In the genomic region with DNA sequence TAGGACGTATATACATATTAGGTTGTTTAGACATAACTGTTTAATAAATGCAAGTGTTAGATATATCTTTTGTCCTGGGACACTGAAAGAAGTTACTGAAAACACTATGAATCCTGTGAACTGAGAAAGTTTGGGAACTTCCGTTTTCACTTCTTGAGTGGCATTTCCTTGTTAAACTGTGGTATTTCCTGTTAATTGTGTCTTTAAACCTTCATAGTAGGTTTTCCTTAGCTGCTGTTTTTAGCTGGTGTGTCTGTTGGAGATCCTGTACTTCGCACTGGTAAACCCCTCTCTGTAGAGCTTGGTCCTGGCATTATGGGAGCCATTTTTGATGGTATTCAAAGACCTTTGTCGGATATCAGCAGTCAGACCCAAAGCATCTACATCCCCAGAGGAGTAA, we compare ENCODE assay signal across 10 cellular contexts. TPM values are rescaled to one million over a fixed set of nuclear protein-coding genes. Genes with fewer than 3 reads are reported as not detected.
A peak's percentile ranks its signal among the peaks of the same experiment; 100 is the strongest.
DNase-seq lines count a peak whose midpoint lies in the region; ATAC-seq and TF ChIP-seq lines count a peak whose summit lies in the region.
"Had no signal": no experiment of that assay in that cellular context is flagged by ENCODE, and none has a peak within 500 bp of the region (broad histone marks: within the 10 kb centered on the region; RNA-seq: fewer than 3 reads in every experiment).

No MANE protein-coding gene starts in this region.

- peaks cover 15 to 38% of the 10 kb centered on the region in 2 donors for H3K36me3 Mint-ChIP-seq in CD4-positive, alpha-beta memory T cell
- H3K36me3 Mint-ChIP-seq in chondrocyte (ENCODE audit: low read depth) (peaks cover 9% of the 10 kb centered on the region), nephron progenitor cell (ENCODE audit: low read depth) (peaks cover 20% of the 10 kb centered on the region), T-cell (peaks cover 32% of the 10 kb centered on the region)
- peaks cover 7% of the 10 kb centered on the region for H3K36me3 Mint-ChIP-seq in activated CD4-positive, alpha-beta memory T cell treated with anti-CD3 and anti-CD28 coated beads for 36 hours

- peak overlapping the region in 5 of 7 donors; percentile 6 to 32 (median 17) for H3K27ac Mint-ChIP-seq in CD4-positive, alpha-beta memory T cell
- peak overlapping the region; percentile 97 for H3K27ac Mint-ChIP-seq in chondrocyte (ENCODE audit: unreplicated experiment)
- H3K27ac Mint-ChIP-seq in nephron progenitor cell: peak overlapping the region; percentile 18
- H3K27ac Mint-ChIP-seq in activated CD4-positive, alpha-beta memory T cell treated with anti-CD3 and anti-CD28 coated beads for 36 hours: no peak overlapping the region
- H3K27ac Mint-ChIP-seq in T-cell: peak overlapping the region in 1 of 2 donors; percentile 17
- H3K27ac Mint-ChIP-seq: activated CD4-positive, alpha-beta T cell treated with anti-CD3 and anti-CD28 coated beads, Interleukin-2, amount 10 ng/mL, durations not matched to agents 7 days and 5 days had no signal

- no peaks in the 10 kb centered on the region for H3K9me3 ChIP-seq in CD4-positive, alpha-beta memory T cell (ENCODE audit: control insufficient read depth in 1 of 2, low read length in 2 of 2)

- H3K27ac ChIP-seq in CD4-positive, alpha-beta memory T cell (ENCODE audit: low read depth, low read length): no peak overlapping the region

- no peaks in the 10 kb centered on the region for H3K27me3 Mint-ChIP-seq in CD4-positive, alpha-beta memory T cell
- H3K27me3 Mint-ChIP-seq in chondrocyte (ENCODE audit: low read depth) (no peaks in the 10 kb centered on the region), nephron progenitor cell (ENCODE audit: low read depth, poor library complexity) (no peaks in the 10 kb centered on the region), T-cell (no peaks in the 10 kb centered on the region)
- no peaks in the 10 kb centered on the region for H3K27me3 Mint-ChIP-seq in activated CD4-positive, alpha-beta memory T cell treated with anti-CD3 and anti-CD28 coated beads for 36 hours
- H3K27me3 Mint-ChIP-seq: activated CD4-positive, alpha-beta T cell treated with anti-CD3 and anti-CD28 coated beads, Interleukin-2, amount 10 ng/mL, durations not matched to agents 7 days and 5 days had no signal

- POLR2A ChIA-PET in CD4-positive, alpha-beta memory T cell (lab: Charles Lee; ENCODE audit: partially characterized antibody): no interaction called here
- POLR2A ChIA-PET in activated CD4-positive, alpha-beta memory T cell treated with anti-CD3 and anti-CD28 coated beads for 36 hours (lab: Charles Lee): no interaction called here
- POLR2A ChIA-PET in T-cell (lab: Charles Lee): no interaction called here

- no peaks in the 10 kb centered on the region for H3K4me1 ChIP-seq in CD4-positive, alpha-beta memory T cell (ENCODE audit: insufficient read depth, low read length)

- H3K4me1 Mint-ChIP-seq in CD4-positive, alpha-beta memory T cell: peaks cover 0 to 6% (median 2%) of the 10 kb centered on the region in 4 donors
- H3K4me1 Mint-ChIP-seq in chondrocyte (ENCODE audit: low read depth) (peaks cover 31% of the 10 kb centered on the region), nephron progenitor cell (peaks cover 7% of the 10 kb centered on the region), T-cell (peaks cover 0 to 5% (median 3%) of the 10 kb centered on the region in 3 donors)
- peaks cover 3% of the 10 kb centered on the region for H3K4me1 Mint-ChIP-seq in activated CD4-positive, alpha-beta memory T cell treated with anti-CD3 and anti-CD28 coated beads for 36 hours (ENCODE audit: low read depth)

- no peaks in the 10 kb centered on the region for H3K9me3 Mint-ChIP-seq in CD4-positive, alpha-beta memory T cell
- no peaks in the 10 kb centered on the region for H3K9me3 Mint-ChIP-seq in chondrocyte (ENCODE audit: low read depth)
- no peaks in the 10 kb centered on the region for H3K9me3 Mint-ChIP-seq in nephron progenitor cell
- H3K9me3 Mint-ChIP-seq in activated CD4-positive, alpha-beta memory T cell treated with anti-CD3 and anti-CD28 coated beads for 36 hours: no peaks in the 10 kb centered on the region
- no peaks in the 10 kb centered on the region for H3K9me3 Mint-ChIP-seq in T-cell
- H3K9me3 Mint-ChIP-seq: activated CD4-positive, alpha-beta T cell treated with anti-CD3 and anti-CD28 coated beads, Interleukin-2, amount 10 ng/mL, durations not matched to agents 7 days and 5 days had no signal

- ATAC-seq in HG03457 (IDR thresholded peaks at IDR 0.05; ENCODE audit: unreplicated experiment) (peak; percentile 11), T-cell (replicated peaks in 1 of 4) (no peak), GM18867 (IDR thresholded peaks at IDR 0.05; ENCODE audit: unreplicated experiment) (no peak), GM21619 (IDR thresholded peaks at IDR 0.05; ENCODE audit: unreplicated experiment) (no peak)

- CTCF ChIA-PET in CD4-positive, alpha-beta memory T cell (lab: Charles Lee; ENCODE audit: partially characterized antibody): no interaction called here
- CTCF ChIA-PET in activated CD4-positive, alpha-beta memory T cell treated with anti-CD3 and anti-CD28 coated beads for 36 hours (lab: Charles Lee): interaction anchor here (1.2 kb wide), 1 partner anchor 39 kb away, joined by 6 read pairs; no protein-coding TSS in a partner anchor
- CTCF ChIA-PET in T-cell (lab: Charles Lee): interaction anchor here in 1 of 2 donors (1.0 kb wide), 1 partner anchor 39 kb away, joined by 3 read pairs; no protein-coding TSS in a partner anchor

- H3K36me3 ChIP-seq in CD4-positive, alpha-beta memory T cell (ENCODE audit: insufficient read depth, low read length): peaks cover 8% of the 10 kb centered on the region

- no peak for DNase-seq in CD4-positive, alpha-beta memory T cell
- DNase-seq in chondrocyte (ENCODE audit: low spot score) (no peak), nephron progenitor cell (no peak), T-cell (no peak)
- no peak for DNase-seq in activated CD4-positive, alpha-beta memory T cell treated with anti-CD3 and anti-CD28 coated beads for 36 hours
- DNase-seq: activated CD4-positive, alpha-beta T cell treated with anti-CD3 and anti-CD28 coated beads, Interleukin-2, amount 10 ng/mL, durations not matched to agents 7 days and 5 days; NCI-H748 treated with DMSO at 0.1 percent for 48 hours had no signal

- H3K4me3 ChIP-seq in CD4-positive, alpha-beta memory T cell (ENCODE audit: low read length in 2 of 2): no peak overlapping the region

- no peaks in the 10 kb centered on the region for H3K27me3 ChIP-seq in CD4-positive, alpha-beta memory T cell (ENCODE audit: insufficient read depth, low read length)

- no peak overlapping the region for H3K4me3 Mint-ChIP-seq in CD4-positive, alpha-beta memory T cell
- H3K4me3 Mint-ChIP-seq in chondrocyte (ENCODE audit: unreplicated experiment): peak overlapping the region; percentile 11
- no peak overlapping the region for H3K4me3 Mint-ChIP-seq in nephron progenitor cell
- no peak overlapping the region for H3K4me3 Mint-ChIP-seq in activated CD4-positive, alpha-beta memory T cell treated with anti-CD3 and anti-CD28 coated beads for 36 hours
- no peak overlapping the region for H3K4me3 Mint-ChIP-seq in T-cell
- H3K4me3 Mint-ChIP-seq: activated CD4-positive, alpha-beta T cell treated with anti-CD3 and anti-CD28 coated beads, Interleukin-2, amount 10 ng/mL, durations not matched to agents 7 days and 5 days had no signal

- intact Hi-C loops in CD4-positive, alpha-beta memory T cell (cut with micrococcal nuclease): no loop called here
- intact Hi-C loops in activated CD4-positive, alpha-beta memory T cell treated with anti-CD3 and anti-CD28 coated beads for 36 hours (cut with micrococcal nuclease): no loop called here

- no peak for TF ChIP-seq CTCF in chondrocyte (IDR thresholded peaks at IDR 0.05)
- TF ChIP-seq CTCF in nephron progenitor cell (IDR thresholded peaks at IDR 0.05): no peak

RNA-seq across cellular contexts. Expression of gene ATP6V1A, which starts 37.1 kb away (rescaled TPM):
- 10 to 100 TPM; 24.1 to 26.1 TPM for total RNA-seq in CD4-positive, alpha-beta memory T cell
- 10 to 100 TPM; 22.7 to 26.6 TPM for polyA plus RNA-seq in CD4-positive, alpha-beta memory T cell
- total RNA-seq in chondrocyte (63.1 to 85.7 TPM (median 65.4 TPM) in 3 replicates), T-cell (10 to 100 TPM; 14.9 to 23.7 (median 17.8) TPM)
- 10 to 100 TPM; 43.5 to 45.4 TPM for total RNA-seq in activated CD4-positive, alpha-beta memory T cell treated with anti-CD3 and anti-CD28 coated beads for 36 hours

RNA-seq across cellular contexts. Expression of gene NAA50, which starts 37.9 kb away (rescaled TPM):
- total RNA-seq in CD4-positive, alpha-beta memory T cell: 10 to 100 TPM; 65.1 to 69.9 TPM
- polyA plus RNA-seq in CD4-positive, alpha-beta memory T cell: 10 to 100 TPM; 77.5 to 77.7 TPM
- total RNA-seq in chondrocyte (71.8 to 74.7 TPM (median 72.8 TPM) in 3 replicates), T-cell (10 to 100 TPM; 49.0 to 67.1 (median 61.8) TPM)
- total RNA-seq in activated CD4-positive, alpha-beta memory T cell treated with anti-CD3 and anti-CD28 coated beads for 36 hours: 100 to 1,000 TPM; 112 to 113 TPM

RNA-seq across cellular contexts. Expression of gene GRAMD1C, which starts 54.6 kb away (rescaled TPM):
- 1 to 10 TPM; 2.6 to 2.8 TPM for total RNA-seq in CD4-positive, alpha-beta memory T cell
- under 1 TPM in 1 of 2 donors, not detected in 1; 0.45 TPM for polyA plus RNA-seq in CD4-positive, alpha-beta memory T cell
- total RNA-seq in chondrocyte (1.2 to 2.3 TPM (median 1.6 TPM) in 3 replicates), T-cell (1 to 10 TPM in 4 of 5 donors, under 1 TPM in 1; 0.43 to 2.7 (median 1.4) TPM)
- total RNA-seq in activated CD4-positive, alpha-beta memory T cell treated with anti-CD3 and anti-CD28 coated beads for 36 hours: 1 to 10 TPM in 1 of 2 experiments, under 1 TPM in 1; 0.64 to 1.2 TPM
